ENCODE assay signal across 1 cellular context in the genomic region with DNA sequence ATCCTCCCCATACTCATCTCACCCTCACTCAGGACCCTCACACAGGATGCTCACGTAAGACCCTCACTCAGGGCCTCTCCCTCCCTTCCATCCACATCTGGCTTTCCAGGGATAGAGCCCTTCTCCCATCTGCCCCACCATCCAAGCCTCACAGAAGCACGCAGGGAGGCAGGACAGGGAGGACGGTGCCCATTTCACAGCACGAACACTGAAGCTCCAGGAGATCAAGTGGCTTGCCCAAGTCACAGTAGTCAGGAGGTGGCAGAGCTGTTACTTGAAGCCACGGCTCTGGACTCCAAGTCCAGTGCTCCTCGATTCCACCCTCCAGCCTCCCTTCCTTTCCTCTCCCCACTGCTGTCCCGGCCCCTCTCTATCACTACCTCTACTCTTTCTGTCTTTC.
TF ChIP-seq lines count a peak whose summit lies in the region.

No MANE protein-coding gene starts in this region.

TF ChIP-seq in HepG2, 621 proteins besides CTCF, POLR2A, EP300 and RAD21:
- no peak for TF ChIP-seq ZNF530 (CRISPR knock-in tag; IDR thresholded peaks at IDR 0.05; ENCODE audit: low read depth)
- TF ChIP-seq, protein P1, sequence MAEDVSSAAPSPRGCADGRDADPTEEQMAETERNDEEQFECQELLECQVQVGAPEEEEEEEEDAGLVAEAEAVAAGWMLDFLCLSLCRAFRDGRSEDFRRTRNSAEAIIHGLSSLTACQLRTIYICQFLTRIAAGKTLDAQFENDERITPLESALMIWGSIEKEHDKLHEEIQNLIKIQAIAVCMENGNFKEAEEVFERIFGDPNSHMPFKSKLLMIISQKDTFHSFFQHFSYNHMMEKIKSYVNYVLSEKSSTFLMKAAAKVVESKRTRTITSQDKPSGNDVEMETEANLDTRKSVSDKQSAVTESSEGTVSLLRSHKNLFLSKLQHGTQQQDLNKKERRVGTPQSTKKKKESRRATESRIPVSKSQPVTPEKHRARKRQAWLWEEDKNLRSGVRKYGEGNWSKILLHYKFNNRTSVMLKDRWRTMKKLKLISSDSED (CRISPR knock-in tag; IDR thresholded peaks at IDR 0.05), result no peak
- no peak for TF ChIP-seq RELA (CRISPR knock-in tag; IDR thresholded peaks at IDR 0.05)
- TF ChIP-seq, protein P2, sequence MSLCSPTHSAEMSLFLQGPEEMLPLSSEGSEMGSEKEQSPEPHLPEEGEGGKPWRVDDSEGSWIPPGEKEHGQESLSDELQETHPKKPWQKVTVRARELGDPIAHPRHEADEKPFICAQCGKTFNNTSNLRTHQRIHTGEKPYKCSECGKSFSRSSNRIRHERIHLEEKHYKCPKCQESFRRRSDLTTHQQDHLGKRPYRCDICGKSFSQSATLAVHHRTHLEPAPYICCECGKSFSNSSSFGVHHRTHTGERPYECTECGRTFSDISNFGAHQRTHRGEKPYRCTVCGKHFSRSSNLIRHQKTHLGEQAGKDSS (CRISPR knock-in tag; IDR thresholded peaks at IDR 0.05; ENCODE audit: borderline replicate concordance, low read depth), result peak; percentile 84
